Comparison of ENCODE assay signal across 9 cellular contexts in genomic region chr7:71439316-71439715, GRCh38.
"Had no signal": no experiment of that assay in that cellular context is flagged by ENCODE, and none has a peak within 500 bp of the region (broad histone marks: within the 10 kb centered on the region; RNA-seq: fewer than 3 reads in every experiment).

No MANE protein-coding gene starts in this region.

- H3K4me3 Mint-ChIP-seq: H9, HFFc6, IgD-negative memory B cell had no signal

- H3K27ac Mint-ChIP-seq: H9, HFFc6, IgD-negative memory B cell had no signal

- H3K27ac ChIP-seq: GM23248, HL-60 had no signal

- H3K9ac ChIP-seq: GM23248 had no signal

- H2AFZ ChIP-seq: GM23248 had no signal

- H3K4me1 Mint-ChIP-seq: IgD-negative memory B cell had no signal

- H3K4me3 ChIP-seq: GM23248 had no signal

- DNase-seq: GM23248, GOT3, H9, HCEC 1CT, HFFc6 had no signal

- ATAC-seq: HepG2 had no signal

- FAIRE-seq: H54, HepG2 had no signal

- H3K27me3 Mint-ChIP-seq: IgD-negative memory B cell had no signal
